18 cellular contexts compared by ENCODE assay signal in genomic region chr7:146875222-146875785, GRCh38.
A peak's percentile ranks its signal among the peaks of the same experiment; 100 is the strongest.
DNase-seq lines count a peak whose midpoint lies in the region; ATAC-seq and TF ChIP-seq lines count a peak whose summit lies in the region.
"Had no signal": no experiment of that assay in that cellular context is flagged by ENCODE, and none has a peak within 500 bp of the region (broad histone marks: within the 10 kb centered on the region; RNA-seq: fewer than 3 reads in every experiment).

No MANE protein-coding gene starts in this region.

- no peak overlapping the region for H3K4ac ChIP-seq in mesendoderm (ENCODE audit: low read depth, low read length)

- no peak overlapping the region for H3K4me3 ChIP-seq in HUES6 (ENCODE audit: low read depth, low read length)
- H3K4me3 ChIP-seq in mesendoderm (ENCODE audit: low read length), result no peak overlapping the region
- H3K4me3 ChIP-seq: MG63, Peyer's patch had no signal

- no peak overlapping the region for H3K18ac ChIP-seq in mesendoderm (ENCODE audit: low read length)

- ATAC-seq in WTC11 (peak; percentile 80), HG03108 (IDR thresholded peaks at IDR 0.05; ENCODE audit: unreplicated experiment) (no peak), HG02678 (IDR thresholded peaks at IDR 0.05; ENCODE audit: unreplicated experiment) (no peak)
- ATAC-seq in naive thymus-derived CD8-positive, alpha-beta T cell, result no peak
- ATAC-seq: SK-N-SH treated with all-trans-retinoic acid at 6 μM for 48 hours had no signal

- peak overlapping the region; percentile 96 for H3K27ac Mint-ChIP-seq in WTC11
- no peak overlapping the region for H3K27ac Mint-ChIP-seq in naive thymus-derived CD8-positive, alpha-beta T cell
- H3K27ac Mint-ChIP-seq: CD4-positive, alpha-beta memory T cell had no signal

- H3K9me3 Mint-ChIP-seq in WTC11, result no peaks in the 10 kb centered on the region
- H3K9me3 Mint-ChIP-seq in naive thymus-derived CD8-positive, alpha-beta T cell, result peaks cover 2 to 22% (median 8%) of the 10 kb centered on the region in 9 donors

- H2BK120ac ChIP-seq in mesendoderm (ENCODE audit: low read depth, low read length), result no peak overlapping the region

- WGBS in mesendoderm (ENCODE audit: extremely low coverage, insufficient coverage, low lambda C conversion rate), result no CpG with 5 or more reads among the region's 3 CpGs

- no peak overlapping the region for H3K4me3 Mint-ChIP-seq in WTC11
- H3K4me3 Mint-ChIP-seq in naive thymus-derived CD8-positive, alpha-beta T cell, result no peak overlapping the region
- H3K4me3 Mint-ChIP-seq: CD4-positive, alpha-beta memory T cell had no signal

- no peak overlapping the region for H3K23ac ChIP-seq in mesendoderm (ENCODE audit: low read length)

- H3K9me3 ChIP-seq in HUES6 (ENCODE audit: control insufficient read depth, insufficient read depth, low read depth, low read length), result no peaks in the 10 kb centered on the region; the same call in 1 of the 2 replicates
- H3K9me3 ChIP-seq: Caco-2, MG63, Peyer's patch had no signal

- peaks cover 22% of the 10 kb centered on the region for H3K4me1 Mint-ChIP-seq in WTC11
- H3K4me1 Mint-ChIP-seq in naive thymus-derived CD8-positive, alpha-beta T cell, result no peaks in the 10 kb centered on the region
- H3K4me1 Mint-ChIP-seq: CD4-positive, alpha-beta memory T cell had no signal

- H3K27me3 Mint-ChIP-seq in WTC11 (ENCODE audit: low read depth), result no peaks in the 10 kb centered on the region
- no peaks in the 10 kb centered on the region for H3K27me3 Mint-ChIP-seq in naive thymus-derived CD8-positive, alpha-beta T cell
- H3K27me3 Mint-ChIP-seq: CD4-positive, alpha-beta memory T cell had no signal

- H3K9ac ChIP-seq in HUES6 (ENCODE audit: low read length) (no peak overlapping the region), mesendoderm (ENCODE audit: low read length) (no peak overlapping the region)

- H3K36me3 ChIP-seq in HUES6 (ENCODE audit: control insufficient read depth, insufficient read depth, low read length) (no peaks in the 10 kb centered on the region), mesendoderm (ENCODE audit: control insufficient read depth, insufficient read depth, low read length) (no peaks in the 10 kb centered on the region)
- H3K36me3 ChIP-seq: MG63, Peyer's patch had no signal

- no peak overlapping the region for H3K4me2 ChIP-seq in mesendoderm (ENCODE audit: low read length)

- H2AK5ac ChIP-seq in mesendoderm (ENCODE audit: low read length), result no peak overlapping the region

- no peak overlapping the region for H2BK15ac ChIP-seq in mesendoderm (replicated peaks; ENCODE audit: low read depth)

- H3K36me3 Mint-ChIP-seq in WTC11, result no peaks in the 10 kb centered on the region
- H3K36me3 Mint-ChIP-seq in naive thymus-derived CD8-positive, alpha-beta T cell, result no peaks in the 10 kb centered on the region
- H3K36me3 Mint-ChIP-seq: CD4-positive, alpha-beta memory T cell had no signal

- H3K4me1 ChIP-seq in HUES6 (ENCODE audit: control insufficient read depth, insufficient read depth, low read length), result peaks cover 18% of the 10 kb centered on the region
- no peaks in the 10 kb centered on the region for H3K4me1 ChIP-seq in mesendoderm (ENCODE audit: control insufficient read depth, low read depth, low read length)
- H3K4me1 ChIP-seq: Caco-2, Peyer's patch had no signal

- H3K56ac ChIP-seq in mesendoderm (ENCODE audit: low read length), result no peak overlapping the region

- POLR2A ChIA-PET in WTC11 (lab: Charles Lee), result interaction anchor here (1.0 kb wide), 1 partner anchor 17 kb away, joined by 3 read pairs; no protein-coding TSS in a partner anchor
- POLR2A ChIA-PET in naive thymus-derived CD8-positive, alpha-beta T cell (lab: Charles Lee), result no interaction called here

- H3K79me2 ChIP-seq in mesendoderm (ENCODE audit: control insufficient read depth, insufficient read depth, low read length), result no peaks in the 10 kb centered on the region

- no peaks in the 10 kb centered on the region for H3K27me3 ChIP-seq in HUES6 (ENCODE audit: control insufficient read depth, insufficient read depth, low read length)
- H3K27me3 ChIP-seq in mesendoderm (ENCODE audit: insufficient read depth, low read length, poor library complexity), result no peaks in the 10 kb centered on the region
- H3K27me3 ChIP-seq: MG63, Peyer's patch had no signal

- DNase-seq in WTC11 (ENCODE audit: low spot score), result no peak
- peak; percentile 1 for DNase-seq in mesendoderm
- no peak for DNase-seq in naive thymus-derived CD8-positive, alpha-beta T cell
- no peak for DNase-seq in activated T-cell treated with anti-CD3 and anti-CD28 coated beads for 4 hours
- DNase-seq: C1 segment of cervical spinal cord; Caco-2; CD4-positive, alpha-beta memory T cell; GF-D8; IMR-90; KG1; MG63; NCI-H2029; OCI-M1; Peyer's patch had no signal

- TF ChIP-seq CTCF in WTC11 (IDR thresholded peaks at IDR 0.05), result no peak

- no peaks in the 10 kb centered on the region for H3K79me1 ChIP-seq in mesendoderm (ENCODE audit: low read length)

- peak overlapping the region; percentile 55 for H3K27ac ChIP-seq in HUES6 (ENCODE audit: low read depth, low read length)
- no peak overlapping the region for H3K27ac ChIP-seq in mesendoderm (ENCODE audit: low read depth, low read length)
- H3K27ac ChIP-seq: Peyer's patch had no signal

- CTCF ChIA-PET in WTC11 (lab: Charles Lee), result no interaction called here

- H2BK5ac ChIP-seq in mesendoderm (ENCODE audit: low read length), result no peak overlapping the region

- H4K8ac ChIP-seq in mesendoderm (ENCODE audit: low read depth, low read length), result no peak overlapping the region

- no peak overlapping the region for H4K5ac ChIP-seq in mesendoderm (ENCODE audit: low read length)

TF ChIP-seq in WTC11, 78 proteins besides CTCF, POLR2A, EP300 and RAD21:
- TF ChIP-seq E2F1 (CRISPR knock-in tag; IDR thresholded peaks at IDR 0.05), result no peak
- no peak for TF ChIP-seq ZNF416 (CRISPR knock-in tag; IDR thresholded peaks at IDR 0.05)
- no peak for TF ChIP-seq TEAD4 (CRISPR knock-in tag; IDR thresholded peaks at IDR 0.05)
